Comparison of ENCODE assay signal across 2 cellular contexts in the genomic region with DNA sequence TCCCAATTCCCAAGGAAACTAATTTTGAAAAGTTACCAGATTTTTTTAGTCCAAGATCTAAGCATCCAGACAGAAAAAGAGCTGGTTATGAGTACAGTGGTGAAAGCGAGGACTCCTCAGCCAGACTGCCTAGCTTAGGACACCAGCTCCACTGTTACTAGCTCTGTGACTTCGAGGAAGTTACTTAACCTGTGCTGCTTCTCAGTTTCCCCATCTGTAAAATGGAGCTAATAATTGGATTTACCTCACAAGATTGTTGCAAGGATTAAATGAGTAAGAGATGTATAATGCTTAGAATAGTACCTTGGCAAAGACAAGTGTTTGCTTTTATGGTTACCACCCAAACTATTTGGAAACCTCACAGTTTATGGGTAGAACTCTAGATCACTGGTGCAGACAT.
TF ChIP-seq lines count a peak whose summit lies in the region.

No MANE protein-coding gene starts in this region.

TF ChIP-seq in SK-N-SH, 30 proteins besides CTCF, POLR2A, EP300 and RAD21:
- TF ChIP-seq FOXJ3 (CRISPR knock-in tag; IDR thresholded peaks at IDR 0.05), result no peak
- TF ChIP-seq, protein P1, sequence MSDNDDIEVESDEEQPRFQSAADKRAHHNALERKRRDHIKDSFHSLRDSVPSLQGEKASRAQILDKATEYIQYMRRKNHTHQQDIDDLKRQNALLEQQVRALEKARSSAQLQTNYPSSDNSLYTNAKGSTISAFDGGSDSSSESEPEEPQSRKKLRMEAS (IDR thresholded peaks at IDR 0.05; ENCODE audit: low read depth), result no peak
- TF ChIP-seq JUND (IDR thresholded peaks at IDR 0.05), result no peak
- TF ChIP-seq MEF2A (IDR thresholded peaks at IDR 0.05; ENCODE audit: borderline replicate concordance, low read depth), result no peak
- no peak for TF ChIP-seq POLR2AphosphoS5 (IDR thresholded peaks at IDR 0.05; ENCODE audit: low read depth, low read length)
- no peak for TF ChIP-seq GATA2 (CRISPR knock-in tag; IDR thresholded peaks at IDR 0.05)
- TF ChIP-seq, protein P2, sequence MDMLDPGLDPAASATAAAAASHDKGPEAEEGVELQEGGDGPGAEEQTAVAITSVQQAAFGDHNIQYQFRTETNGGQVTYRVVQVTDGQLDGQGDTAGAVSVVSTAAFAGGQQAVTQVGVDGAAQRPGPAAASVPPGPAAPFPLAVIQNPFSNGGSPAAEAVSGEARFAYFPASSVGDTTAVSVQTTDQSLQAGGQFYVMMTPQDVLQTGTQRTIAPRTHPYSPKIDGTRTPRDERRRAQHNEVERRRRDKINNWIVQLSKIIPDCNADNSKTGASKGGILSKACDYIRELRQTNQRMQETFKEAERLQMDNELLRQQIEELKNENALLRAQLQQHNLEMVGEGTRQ (IDR thresholded peaks at IDR 0.05; ENCODE audit: borderline replicate concordance, low read depth, low read length), result no peak
- TF ChIP-seq YY1 (IDR thresholded peaks at IDR 0.05; ENCODE audit: low read depth), result no peak
- no peak for TF ChIP-seq NFIC (IDR thresholded peaks at IDR 0.05; ENCODE audit: borderline replicate concordance)

TF ChIP-seq in SK-N-SH treated with all-trans-retinoic acid at 6 μM for 48 hours, 23 proteins besides CTCF, POLR2A, EP300 and RAD21:
- no peak for TF ChIP-seq ESRRG (CRISPR knock-in tag; IDR thresholded peaks at IDR 0.05)
- TF ChIP-seq, protein P3, sequence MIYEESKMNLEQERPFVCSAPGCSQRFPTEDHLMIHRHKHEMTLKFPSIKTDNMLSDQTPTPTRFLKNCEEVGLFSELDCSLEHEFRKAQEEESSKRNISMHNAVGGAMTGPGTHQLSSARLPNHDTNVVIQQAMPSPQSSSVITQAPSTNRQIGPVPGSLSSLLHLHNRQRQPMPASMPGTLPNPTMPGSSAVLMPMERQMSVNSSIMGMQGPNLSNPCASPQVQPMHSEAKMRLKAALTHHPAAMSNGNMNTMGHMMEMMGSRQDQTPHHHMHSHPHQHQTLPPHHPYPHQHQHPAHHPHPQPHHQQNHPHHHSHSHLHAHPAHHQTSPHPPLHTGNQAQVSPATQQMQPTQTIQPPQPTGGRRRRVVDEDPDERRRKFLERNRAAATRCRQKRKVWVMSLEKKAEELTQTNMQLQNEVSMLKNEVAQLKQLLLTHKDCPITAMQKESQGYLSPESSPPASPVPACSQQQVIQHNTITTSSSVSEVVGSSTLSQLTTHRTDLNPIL (CRISPR knock-in tag; IDR thresholded peaks at IDR 0.05; ENCODE audit: low read depth), result no peak
- no peak for TF ChIP-seq TCF4 (CRISPR knock-in tag; IDR thresholded peaks at IDR 0.05; ENCODE audit: borderline replicate concordance)
- no peak for TF ChIP-seq ZFP3 (CRISPR knock-in tag; IDR thresholded peaks at IDR 0.05)
- no peak for TF ChIP-seq CSDC2 (CRISPR knock-in tag; IDR thresholded peaks at IDR 0.05)
- TF ChIP-seq, protein P4, sequence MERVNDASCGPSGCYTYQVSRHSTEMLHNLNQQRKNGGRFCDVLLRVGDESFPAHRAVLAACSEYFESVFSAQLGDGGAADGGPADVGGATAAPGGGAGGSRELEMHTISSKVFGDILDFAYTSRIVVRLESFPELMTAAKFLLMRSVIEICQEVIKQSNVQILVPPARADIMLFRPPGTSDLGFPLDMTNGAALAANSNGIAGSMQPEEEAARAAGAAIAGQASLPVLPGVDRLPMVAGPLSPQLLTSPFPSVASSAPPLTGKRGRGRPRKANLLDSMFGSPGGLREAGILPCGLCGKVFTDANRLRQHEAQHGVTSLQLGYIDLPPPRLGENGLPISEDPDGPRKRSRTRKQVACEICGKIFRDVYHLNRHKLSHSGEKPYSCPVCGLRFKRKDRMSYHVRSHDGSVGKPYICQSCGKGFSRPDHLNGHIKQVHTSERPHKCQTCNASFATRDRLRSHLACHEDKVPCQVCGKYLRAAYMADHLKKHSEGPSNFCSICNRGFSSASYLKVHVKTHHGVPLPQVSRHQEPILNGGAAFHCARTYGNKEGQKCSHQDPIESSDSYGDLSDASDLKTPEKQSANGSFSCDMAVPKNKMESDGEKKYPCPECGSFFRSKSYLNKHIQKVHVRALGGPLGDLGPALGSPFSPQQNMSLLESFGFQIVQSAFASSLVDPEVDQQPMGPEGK (CRISPR knock-in tag; IDR thresholded peaks at IDR 0.05; ENCODE audit: borderline replicate concordance), result no peak
- no peak for TF ChIP-seq RARB (CRISPR knock-in tag; IDR thresholded peaks at IDR 0.05)
- no peak for TF ChIP-seq ZNF70 (CRISPR knock-in tag; IDR thresholded peaks at IDR 0.05)
- TF ChIP-seq ZNF8 (CRISPR knock-in tag; IDR thresholded peaks at IDR 0.05), result no peak
- no peak for TF ChIP-seq TOX (CRISPR knock-in tag; IDR thresholded peaks at IDR 0.05; ENCODE audit: borderline replicate concordance)
